19 cellular contexts compared by ENCODE assay signal in the genomic region with DNA sequence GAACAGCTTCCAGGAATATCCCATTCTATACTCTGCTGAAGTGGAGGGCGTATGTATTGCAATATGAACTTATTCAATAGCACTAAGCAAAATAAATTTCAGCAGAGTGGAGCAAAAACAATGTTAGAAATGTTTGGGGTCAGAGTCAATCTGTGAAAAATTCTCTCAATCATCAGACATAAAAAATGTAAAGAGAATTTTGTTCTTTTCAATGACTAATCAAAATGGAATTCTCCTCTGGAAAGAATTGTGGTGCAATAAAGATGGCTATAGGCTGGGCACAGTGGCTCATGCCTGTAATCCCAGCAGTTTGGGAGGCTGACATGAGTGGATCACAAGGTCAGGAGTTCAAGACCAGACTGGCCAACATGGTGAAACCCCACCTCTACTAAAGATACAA.
DNase-seq lines count a peak whose midpoint lies in the region; ATAC-seq and TF ChIP-seq lines count a peak whose summit lies in the region.
"Had no signal": no experiment of that assay in that cellular context is flagged by ENCODE, and none has a peak within 500 bp of the region (broad histone marks: within the 10 kb centered on the region; RNA-seq: fewer than 3 reads in every experiment).

No MANE protein-coding gene starts in this region.

- no peak for TF ChIP-seq CTCF in fibroblast of villous mesenchyme (IDR thresholded peaks at IDR 0.05; ENCODE audit: insufficient read depth, low read depth, low read length)

- H3K36me3 ChIP-seq in ACC112 (ENCODE audit: insufficient read depth, low read length): no peaks in the 10 kb centered on the region; the same call in 1 of the 2 replicates
- H3K36me3 ChIP-seq: neutrophil, upper lobe of right lung had no signal

- no peaks in the 10 kb centered on the region for H3K27me3 ChIP-seq in ACC112 (ENCODE audit: insufficient read depth, low read length)
- H3K27me3 ChIP-seq: neutrophil, upper lobe of right lung had no signal

- peak; percentile 84 for DNase-seq in HT1080 (ENCODE audit: low read depth)
- DNase-seq in amniotic epithelial cell (ENCODE audit: low read depth): peak; percentile 76
- peak; percentile 39 for DNase-seq in fibroblast of villous mesenchyme (ENCODE audit: low read depth)
- no peak for DNase-seq in putamen (ENCODE audit: low spot score)
- DNase-seq: activated CD4-positive, alpha-beta T cell treated with anti-CD3 and anti-CD28 coated beads, Interleukin-2, amount 10 ng/mL, durations not matched to agents 24 days and 14 days; activated T-cell treated with anti-CD3 and anti-CD28 coated beads, Interleukin-2, amount 50 U/mL, for 24 hours; dermis blood vessel endothelial cell; MM.1S; NCI-H2081; NCI-H82; stimulated activated naive CD4-positive, alpha-beta T cell; T-helper 9 cell; upper lobe of right lung had no signal

- H3K4me3 ChIP-seq in ACC112 (ENCODE audit: low read depth, low read length): peak overlapping the region; percentile 7; the same call in 1 of the 2 replicates
- H3K4me3 ChIP-seq in fibroblast of villous mesenchyme (ENCODE audit: low read depth, low read length): no peak overlapping the region
- H3K4me3 ChIP-seq: skin epidermis, upper lobe of right lung had no signal

- H3K79me2 ChIP-seq in ACC112 (ENCODE audit: control insufficient read depth, insufficient read depth, low read length, unreplicated experiment): no peaks in the 10 kb centered on the region

- peaks cover 68% of the 10 kb centered on the region for H3K4me1 ChIP-seq in ACC112 (ENCODE audit: control insufficient read depth, insufficient read depth, low read length, unreplicated experiment)

- no peak overlapping the region for H2AFZ ChIP-seq in ACC112 (ENCODE audit: low read length, unreplicated experiment)

- no peak for ATAC-seq in HG03025 (IDR thresholded peaks at IDR 0.05; ENCODE audit: low FRiP score, unreplicated experiment)
- ATAC-seq in GM18498 (IDR thresholded peaks at IDR 0.05; ENCODE audit: unreplicated experiment): no peak
- no peak for ATAC-seq in HG03280 (IDR thresholded peaks at IDR 0.05; ENCODE audit: unreplicated experiment)

- H3K27ac ChIP-seq in ACC112 (ENCODE audit: low read depth, low read length): peak overlapping the region; percentile 79
- H3K27ac ChIP-seq: neutrophil had no signal
